In genomic region chr15:82081904-82082810, GRCh38 we compare ENCODE assay signal across 11 cellular contexts. TPM values are rescaled to one million over a fixed set of nuclear protein-coding genes. Genes with fewer than 3 reads are reported as not detected.
DNase-seq lines count a peak whose midpoint lies in the region; ATAC-seq and TF ChIP-seq lines count a peak whose summit lies in the region.
"Had no signal": no experiment of that assay in that cellular context is flagged by ENCODE, and none has a peak within 500 bp of the region (broad histone marks: within the 10 kb centered on the region; RNA-seq: fewer than 3 reads in every experiment).

No MANE protein-coding gene starts in this region.

- POLR2A ChIA-PET in A673 (lab: Charles Lee; ENCODE audit: low non-redundant PET), result no interaction called here
- POLR2A ChIA-PET in HCT116 (lab: Charles Lee), result no interaction called here

- no peak overlapping the region for H3K9ac ChIP-seq in HCT116 (ENCODE audit: low read length)

- no peak overlapping the region for H3K4me3 ChIP-seq in A673 (ENCODE audit: low read depth, low read length, poor library complexity, severe bottlenecking)
- no peak overlapping the region for H3K4me3 ChIP-seq in HCT116 (replicated peaks in 1 of 2; ENCODE audit: low read depth in 1 of 2, low read length in 2 of 2)
- no peak overlapping the region for H3K4me3 ChIP-seq in RWPE2 (ENCODE audit: severe bottlenecking)
- no peak overlapping the region for H3K4me3 ChIP-seq in foreskin fibroblast (ENCODE audit: low read depth in 1 of 2, low read length in 2 of 2)
- H3K4me3 ChIP-seq in right atrium auricular region, result no peak overlapping the region

- H3K79me2 ChIP-seq in HCT116 (ENCODE audit: insufficient read depth, low read length), result no peaks in the 10 kb centered on the region

- no peak overlapping the region for H2AFZ ChIP-seq in HCT116 (ENCODE audit: low read depth, low read length, poor library complexity, severe bottlenecking)

- TF ChIP-seq RAD21 in HCT116 (IDR thresholded peaks at IDR 0.05; ENCODE audit: low read depth), result peak; percentile 42

- ATAC-seq in HCT116 (peak; percentile 49; the same call in 1 of the 2 replicates), RWPE2 (ENCODE audit: low read depth) (peak; percentile 82), GM19351 (IDR thresholded peaks at IDR 0.05; ENCODE audit: unreplicated experiment) (no peak)
- ATAC-seq: left cardiac atrium had no signal

- peak; percentile 32 for DNase-seq in A673 (ENCODE audit: low spot score)
- no peak for DNase-seq in HCT116 (ENCODE audit: low read depth, low spot score)
- DNase-seq in RWPE2 (ENCODE audit: low spot score), result no peak
- DNase-seq in foreskin fibroblast, result peak; percentile 83 to 88
- no peak for DNase-seq in NCI-H446 treated with DMSO at 0.1 percent for 48 hours (lab: John Stamatoyannopoulos, UW)
- no peak for DNase-seq in activated CD8-positive, alpha-beta memory T cell treated with anti-CD3 and anti-CD28 coated beads, Interleukin-2, amount 50 U/mL, for 4 hours
- DNase-seq in right atrium auricular region (ENCODE audit: low spot score), result no peak
- DNase-seq: activated B cell treated with CpG ODN at 0.5 μM for 24 hours; left cardiac atrium; stimulated activated CD4-positive, alpha-beta T cell treated with anti-CD3 and anti-CD28 coated beads, Interleukin-2, amount 100 ng/mL, for 48 hours had no signal

- H3K4me1 ChIP-seq in A673 (ENCODE audit: insufficient read depth, low read length, poor library complexity, severe bottlenecking), result no peaks in the 10 kb centered on the region
- H3K4me1 ChIP-seq in HCT116 (ENCODE audit: control insufficient read depth in 1 of 2, insufficient read depth in 2 of 2, low read length in 2 of 2), result no peaks in the 10 kb centered on the region
- H3K4me1 ChIP-seq in RWPE2 (ENCODE audit: insufficient read depth, poor library complexity, severe bottlenecking), result no peaks in the 10 kb centered on the region
- no peaks in the 10 kb centered on the region for H3K4me1 ChIP-seq in right atrium auricular region

- no peak overlapping the region for H3K27ac ChIP-seq in A673 (ENCODE audit: low read depth, low read length, poor library complexity, severe bottlenecking)
- H3K27ac ChIP-seq in HCT116 (ENCODE audit: low read depth, low read length), result no peak overlapping the region
- no peak overlapping the region for H3K27ac ChIP-seq in RWPE2 (ENCODE audit: poor library complexity, severe bottlenecking)
- no peak overlapping the region for H3K27ac ChIP-seq in right atrium auricular region

- no peak for TF ChIP-seq POLR2A in HCT116 (IDR thresholded peaks at IDR 0.05; ENCODE audit: borderline replicate concordance, extremely low read depth, insufficient read depth, insufficient read length)

- CTCF ChIA-PET in A673 (lab: Charles Lee), result no interaction called here
- CTCF ChIA-PET in HCT116 (lab: Charles Lee), result no interaction called here

- H3K9me2 ChIP-seq in HCT116 (ENCODE audit: insufficient read depth), result no peaks in the 10 kb centered on the region

- H3K36me3 ChIP-seq in A673 (ENCODE audit: insufficient read depth, low read length, poor library complexity, severe bottlenecking), result no peaks in the 10 kb centered on the region
- no peaks in the 10 kb centered on the region for H3K36me3 ChIP-seq in HCT116 (ENCODE audit: control insufficient read depth in 1 of 2, insufficient read depth in 2 of 2, low read length in 2 of 2)
- no peaks in the 10 kb centered on the region for H3K36me3 ChIP-seq in RWPE2 (ENCODE audit: low read depth)
- H3K36me3 ChIP-seq in right atrium auricular region, result no peaks in the 10 kb centered on the region

- RAD21 ChIA-PET in HCT116 (lab: Charles Lee; ENCODE audit: low non-redundant PET in 1 of 2, low total read pairs in 2 of 2, uncharacterized antibody in 2 of 2, unreplicated experiment in 2 of 2), result no interaction called here

- intact Hi-C loops in A673 (cut with micrococcal nuclease; ENCODE audit: unreplicated experiment), result no loop called here
- intact Hi-C loops in HCT116 (cut with micrococcal nuclease), result no loop called here

- H3K4me2 ChIP-seq in HCT116 (ENCODE audit: low read length), result no peak overlapping the region

- peak; percentile 38 for TF ChIP-seq CTCF in A673 (conservative IDR thresholded peaks at IDR 0.05; ENCODE audit: low read depth, low read length)
- peak; percentile 13 to 51 (median 31); a peak in 2 of 6 replicates for TF ChIP-seq CTCF in HCT116 (IDR thresholded peaks at IDR 0.05 in 2 of 3, conservative IDR thresholded peaks at IDR 0.05 in 1 of 3; ENCODE audit: borderline replicate concordance in 1 of 3, insufficient read depth in 1 of 3, low read depth in 2 of 3, low read length in 2 of 3)
- no peak for TF ChIP-seq CTCF in RWPE2 (IDR thresholded peaks at IDR 0.05; ENCODE audit: poor library complexity, severe bottlenecking)
- peak; percentile 24 for TF ChIP-seq CTCF in foreskin fibroblast (IDR thresholded peaks at IDR 0.05; ENCODE audit: low read depth, low read length)
- TF ChIP-seq CTCF in right atrium auricular region (IDR thresholded peaks at IDR 0.05), result no peak

- BruUV-seq in A673 (replicated peaks; lab: Mats Ljungman, UMichigan) (no TSS peak), HCT116 (replicated peaks; lab: Mats Ljungman, UMichigan) (no TSS peak)

- H4K20me1 ChIP-seq in HCT116 (ENCODE audit: insufficient read depth), result no peaks in the 10 kb centered on the region

- no peaks in the 10 kb centered on the region for H3K9me3 ChIP-seq in A673 (ENCODE audit: low read depth, low read length, poor library complexity, severe bottlenecking)
- H3K9me3 ChIP-seq in HCT116 (ENCODE audit: control insufficient read depth in 1 of 2, insufficient read depth in 1 of 2, low read depth in 1 of 2, low read length in 2 of 2), result no peaks in the 10 kb centered on the region
- H3K9me3 ChIP-seq in RWPE2 (ENCODE audit: severe bottlenecking), result no peaks in the 10 kb centered on the region
- no peaks in the 10 kb centered on the region for H3K9me3 ChIP-seq in right atrium auricular region

- H3K27me3 ChIP-seq in A673 (replicated peaks; ENCODE audit: insufficient read depth, low read depth, low read length, poor library complexity) (peaks cover 4% of the 10 kb centered on the region), HCT116 (ENCODE audit: insufficient read depth, low read length) (no peaks in the 10 kb centered on the region), RWPE2 (ENCODE audit: insufficient read depth, poor library complexity, severe bottlenecking) (no peaks in the 10 kb centered on the region), right atrium auricular region (no peaks in the 10 kb centered on the region)

TF ChIP-seq in HCT116, 20 proteins besides CTCF, POLR2A, EP300 and RAD21:
- no peak for TF ChIP-seq SRF (IDR thresholded peaks at IDR 0.05; ENCODE audit: low read depth)
- no peak for TF ChIP-seq TCF7L2 (IDR thresholded peaks at IDR 0.05; ENCODE audit: borderline replicate concordance, extremely low read depth, insufficient read depth, insufficient read length)
- TF ChIP-seq CBX3 (IDR thresholded peaks at IDR 0.05; ENCODE audit: low read depth), result no peak
- no peak for TF ChIP-seq EZH2 (IDR thresholded peaks at IDR 0.05)
- TF ChIP-seq SIN3A (IDR thresholded peaks at IDR 0.05; ENCODE audit: low read depth), result no peak
- no peak for TF ChIP-seq ZBTB33 (IDR thresholded peaks at IDR 0.05; ENCODE audit: extremely low read depth, insufficient replicate concordance, low read length)
- no peak for TF ChIP-seq YY1 (IDR thresholded peaks at IDR 0.05; ENCODE audit: extremely low read depth, insufficient replicate concordance, low read depth, low read length)
- no peak for TF ChIP-seq ZNF274 (IDR thresholded peaks at IDR 0.05; ENCODE audit: low read depth, low read length)
- no peak for TF ChIP-seq ZFX (IDR thresholded peaks at IDR 0.05)
- no peak for TF ChIP-seq EGR1 (IDR thresholded peaks at IDR 0.05; ENCODE audit: low read depth)

RNA-seq across cellular contexts. Expression of gene MEX3B, which starts 36.3 kb away (rescaled TPM):
- 5.5 and 6.9 TPM in 2 replicates for total RNA-seq in A673 (2021)
- 1.9 TPM for total RNA-seq in HCT116 (2021; ENCODE audit: unreplicated experiment)
- 0.41 and 0.61 TPM in 2 replicates for polyA plus RNA-seq in HCT116 (2012)
- 1 to 10 TPM; 1.9 to 2.4 TPM for total RNA-seq in right atrium auricular region

Comparison
In these comparisons a context has a peak if more than half of its experiments do, and no peak if none do; other contexts are left out.
1. DNase-seq: peak in A673 (single experiment) and foreskin fibroblast (2 of 2); none in HCT116 (single experiment), RWPE2 (single experiment), NCI-H446 treated with DMSO at 0.1 percent for 48 hours (single experiment), activated CD8-positive, alpha-beta memory T cell treated with anti-CD3 and anti-CD28 coated beads, Interleukin-2, amount 50 U/mL, for 4 hours (single experiment) and right atrium auricular region (single experiment).
2. CTCF ChIP-seq: peak in A673 (single experiment), HCT116 (3 of 3) and foreskin fibroblast (single experiment); none in RWPE2 (single experiment) and right atrium auricular region (0 of 2).